11 cellular contexts compared by ENCODE assay signal in the genomic region with DNA sequence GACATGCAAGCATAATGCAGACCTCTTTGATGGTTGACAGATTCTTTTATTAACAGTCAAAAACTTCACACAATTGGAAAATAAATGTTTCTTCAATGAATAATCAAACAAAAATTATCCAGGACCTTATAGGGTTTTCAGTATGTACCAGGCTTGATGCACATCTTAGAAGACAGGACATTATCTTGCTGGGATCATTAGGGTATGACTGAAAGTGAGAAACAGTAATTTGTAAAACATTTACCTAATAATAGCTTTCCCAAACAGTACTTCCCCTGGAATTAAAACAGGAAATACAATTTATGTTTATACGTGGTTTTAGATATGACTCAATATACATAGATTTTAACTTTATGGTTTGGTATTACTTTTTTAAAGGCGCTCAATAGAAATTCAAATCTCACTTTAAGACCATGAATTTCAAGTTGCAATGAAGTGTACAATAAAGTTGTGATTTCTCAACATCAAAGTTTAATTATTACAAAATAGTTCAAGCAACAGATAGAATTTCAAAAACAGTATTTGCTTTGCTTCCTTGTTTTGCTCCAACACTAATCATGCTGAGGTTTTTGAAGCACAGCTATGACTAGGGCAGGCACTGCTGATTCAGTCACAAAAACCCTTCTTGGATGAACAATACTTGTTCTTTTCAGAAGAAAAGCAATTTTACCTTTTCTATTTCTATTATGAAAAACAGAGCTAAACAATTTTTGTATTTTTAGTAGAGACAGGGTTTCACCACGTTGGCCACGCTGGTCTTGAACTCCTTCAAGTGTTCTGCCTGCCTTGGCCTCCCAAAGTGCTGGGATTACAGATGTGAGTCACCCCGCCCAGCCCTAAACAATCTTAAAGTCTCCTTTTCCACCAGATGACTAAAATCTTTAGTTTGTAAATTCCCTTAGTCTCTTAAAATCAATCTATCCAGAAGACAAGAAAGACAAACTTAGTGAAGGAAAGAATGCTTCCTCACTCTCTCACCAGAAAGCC. TPM values are rescaled to one million over a fixed set of nuclear protein-coding genes. Genes with fewer than 3 reads are reported as not detected.
DNase-seq lines count a peak whose midpoint lies in the region; ATAC-seq and TF ChIP-seq lines count a peak whose summit lies in the region.
"Had no signal": no experiment of that assay in that cellular context is flagged by ENCODE, and none has a peak within 500 bp of the region (broad histone marks: within the 10 kb centered on the region; RNA-seq: fewer than 3 reads in every experiment).

No MANE protein-coding gene starts in this region.

- TF ChIP-seq CTCF in cardiac muscle cell (IDR thresholded peaks at IDR 0.05; ENCODE audit: low read depth, low read length), result no peak
- TF ChIP-seq CTCF in PC-9 (conservative IDR thresholded peaks at IDR 0.05), result no peak
- no peak for TF ChIP-seq CTCF in esophagus squamous epithelium (IDR thresholded peaks at IDR 0.05)
- TF ChIP-seq CTCF in uterus (IDR thresholded peaks at IDR 0.05), result no peak
- no peak for TF ChIP-seq CTCF in type B pancreatic cell (conservative IDR thresholded peaks at IDR 0.05)
- no peak for TF ChIP-seq CTCF in tibial artery (IDR thresholded peaks at IDR 0.05)

- H3K4me3 Mint-ChIP-seq in stimulated activated naive CD8-positive, alpha-beta T cell treated with anti-CD3 and anti-CD28 coated beads, Interleukin-15, Interleukin-2, amounts not matched to agents 100 ng/mL and 50 ng/mL, for 24 hours, result peak overlapping the region; percentile 12
- no peak overlapping the region for H3K4me3 Mint-ChIP-seq in type B pancreatic cell

- H3F3A ChIP-seq in PC-9 (ENCODE audit: insufficient read depth, low read depth), result 0 out of 2 replicates have a peak, but pooled peaks cover 6% of the 10 kb centered on the region

- H3K27ac ChIP-seq in cardiac muscle cell (peak overlapping the region; percentile 40), PC-9 (peak overlapping the region; percentile 26; the same call in 1 of the 2 replicates), esophagus squamous epithelium (peak overlapping the region; percentile 24 to 76 (median 59)), uterus (no peak overlapping the region), tibial artery (peak overlapping the region in 1 of 2 donors; percentile 12)

- no peaks in the 10 kb centered on the region for H3K27me3 Mint-ChIP-seq in stimulated activated naive CD8-positive, alpha-beta T cell treated with anti-CD3 and anti-CD28 coated beads, Interleukin-15, Interleukin-2, amounts not matched to agents 100 ng/mL and 50 ng/mL, for 24 hours
- H3K27me3 Mint-ChIP-seq in type B pancreatic cell, result no peaks in the 10 kb centered on the region

- POLR2A ChIA-PET in PC-9 (lab: Charles Lee; ENCODE audit: unreplicated experiment), result no interaction called here

- H3K27me3 ChIP-seq in cardiac muscle cell, result no peaks in the 10 kb centered on the region
- H3K27me3 ChIP-seq in PC-9 (ENCODE audit: insufficient read depth, low read depth), result no peaks in the 10 kb centered on the region
- no peaks in the 10 kb centered on the region for H3K27me3 ChIP-seq in esophagus squamous epithelium
- H3K27me3 ChIP-seq in uterus, result no peaks in the 10 kb centered on the region
- no peaks in the 10 kb centered on the region for H3K27me3 ChIP-seq in tibial artery
- H3K27me3 ChIP-seq: BLaER1 treated with 17β-estradiol and CSF1 and Interleukin-3, amounts not matched to agents 10 nM and 100 nM; right atrium auricular region had no signal

- WGBS in esophagus squamous epithelium, 2 donors, result 31 to 34% methylated on average over 5 of the region's 5 CpGs

- no TSS peak for BruUV-seq in PC-9 (replicated peaks; lab: Mats Ljungman, UMichigan)

- no peaks in the 10 kb centered on the region for H3K79me2 ChIP-seq in PC-9 (ENCODE audit: low read depth)

- no peak for TF ChIP-seq POLR2A in esophagus squamous epithelium (IDR thresholded peaks at IDR 0.05)
- no peak for TF ChIP-seq POLR2A in uterus (IDR thresholded peaks at IDR 0.05)

- DNase-seq in cardiac muscle cell (ENCODE audit: low read depth in 1 of 2, low spot score in 1 of 2) (no peak), left cardiac atrium (no peak), PC-9 (no peak), esophagus squamous epithelium (lab: John Stamatoyannopoulos, UW) (no peak), uterus (no peak), type B pancreatic cell (ENCODE audit: extremely low spot score, unreplicated experiment) (no peak), tibial artery (no peak)
- DNase-seq: amniotic stem cell had no signal

- peaks cover 59% of the 10 kb centered on the region for H3K36me3 Mint-ChIP-seq in stimulated activated naive CD8-positive, alpha-beta T cell treated with anti-CD3 and anti-CD28 coated beads, Interleukin-15, Interleukin-2, amounts not matched to agents 100 ng/mL and 50 ng/mL, for 24 hours (ENCODE audit: low read depth)
- H3K36me3 Mint-ChIP-seq in type B pancreatic cell, result peaks cover 10% of the 10 kb centered on the region

- H3K9me3 Mint-ChIP-seq in stimulated activated naive CD8-positive, alpha-beta T cell treated with anti-CD3 and anti-CD28 coated beads, Interleukin-15, Interleukin-2, amounts not matched to agents 100 ng/mL and 50 ng/mL, for 24 hours, result no peaks in the 10 kb centered on the region
- H3K9me3 Mint-ChIP-seq in type B pancreatic cell, result no peaks in the 10 kb centered on the region

- H2AFZ ChIP-seq in PC-9, result no peak overlapping the region

- no peaks in the 10 kb centered on the region for H3K9me2 ChIP-seq in PC-9 (ENCODE audit: insufficient read depth)

- H3K4me3 ChIP-seq in cardiac muscle cell (no peak overlapping the region), PC-9 (no peak overlapping the region), esophagus squamous epithelium (no peak overlapping the region), uterus (no peak overlapping the region), tibial artery (no peak overlapping the region)
- H3K4me3 ChIP-seq: BLaER1 treated with 17β-estradiol and CSF1 and Interleukin-3, amounts not matched to agents 10 nM and 100 nM; right atrium auricular region had no signal

- H3K4me1 ChIP-seq in cardiac muscle cell (ENCODE audit: low read depth) (no peaks in the 10 kb centered on the region), PC-9 (replicated peaks; ENCODE audit: insufficient read depth) (no peaks in the 10 kb centered on the region), esophagus squamous epithelium (peaks cover 0 to 58% (median 21%) of the 10 kb centered on the region in 3 donors), uterus (no peaks in the 10 kb centered on the region), tibial artery (no peaks in the 10 kb centered on the region)

- intact Hi-C loops in left cardiac atrium (cut with DNase I), result no loop called here
- intact Hi-C loops in PC-9 (cut with micrococcal nuclease; ENCODE audit: unreplicated experiment), result no loop called here
- intact Hi-C loops in esophagus squamous epithelium (cut with DNase I), result no loop called here
- intact Hi-C loops in uterus (cut with DNase I; ENCODE audit: low total_unique reads), result no loop called here
- intact Hi-C loops in tibial artery (cut with DNase I; ENCODE audit: low total_unique reads), result no loop called here

- H3K4me1 Mint-ChIP-seq in stimulated activated naive CD8-positive, alpha-beta T cell treated with anti-CD3 and anti-CD28 coated beads, Interleukin-15, Interleukin-2, amounts not matched to agents 100 ng/mL and 50 ng/mL, for 24 hours (ENCODE audit: low read depth), result peaks cover 34% of the 10 kb centered on the region
- peaks cover 3% of the 10 kb centered on the region for H3K4me1 Mint-ChIP-seq in type B pancreatic cell (ENCODE audit: unreplicated experiment)

- H3K4me2 ChIP-seq in PC-9, result no peak overlapping the region

- no peaks in the 10 kb centered on the region for H3K9me3 ChIP-seq in cardiac muscle cell (ENCODE audit: low read depth)
- H3K9me3 ChIP-seq in PC-9 (ENCODE audit: insufficient read depth, low read depth), result no peaks in the 10 kb centered on the region
- no peaks in the 10 kb centered on the region for H3K9me3 ChIP-seq in esophagus squamous epithelium
- H3K9me3 ChIP-seq in uterus, result no peaks in the 10 kb centered on the region
- H3K9me3 ChIP-seq in tibial artery, result no peaks in the 10 kb centered on the region
- H3K9me3 ChIP-seq: right atrium auricular region had no signal

- H3K27ac Mint-ChIP-seq in stimulated activated naive CD8-positive, alpha-beta T cell treated with anti-CD3 and anti-CD28 coated beads, Interleukin-15, Interleukin-2, amounts not matched to agents 100 ng/mL and 50 ng/mL, for 24 hours, result peak overlapping the region; percentile 84
- H3K27ac Mint-ChIP-seq in type B pancreatic cell, result no peak overlapping the region

- no peak for ATAC-seq in left cardiac atrium

- CTCF ChIA-PET in PC-9 (lab: Charles Lee), result interaction anchor here (0.6 kb wide), 1 partner anchor 42 kb away, joined by 5 read pairs; no protein-coding TSS in a partner anchor

- H3K36me3 ChIP-seq in cardiac muscle cell (peaks cover 34% of the 10 kb centered on the region), PC-9 (ENCODE audit: low read depth) (no peaks in the 10 kb centered on the region), esophagus squamous epithelium (peaks cover 0 to 65% (median 14%) of the 10 kb centered on the region in 3 donors), uterus (no peaks in the 10 kb centered on the region), tibial artery (peaks cover 45 to 70% (median 65%) of the 10 kb centered on the region in 3 donors)

- H4K20me1 ChIP-seq in PC-9 (ENCODE audit: insufficient read depth), result no peaks in the 10 kb centered on the region

RNA-seq across cellular contexts. Expression of a gene that starts 13.7 kb away (rescaled TPM):
- total RNA-seq in cardiac muscle cell (172 and 176 TPM in 2 replicates), left cardiac atrium (100 to 1,000 TPM; 527 to 576 TPM), PC-9 (2021) (49.6 and 63.3 TPM in 2 replicates), esophagus squamous epithelium (100 to 1,000 TPM; 227 to 792 (median 519) TPM), uterus (100 to 1,000 TPM in 3 of 4 donors, 10 to 100 TPM in 1; 34.1 to 305 (median 208) TPM), type B pancreatic cell (ENCODE audit: low replicate concordance) (78.1 and 100 TPM in 2 replicates)
- polyA plus RNA-seq in cardiac muscle cell, result 156 and 171 TPM in 2 replicates

RNA-seq across cellular contexts. Expression of a gene that starts 47.9 kb away (rescaled TPM):
- total RNA-seq in cardiac muscle cell (56.9 and 64.2 TPM in 2 replicates), left cardiac atrium (10 to 100 TPM; 42.1 to 57.4 TPM), PC-9 (2021) (44.7 and 46.5 TPM in 2 replicates), esophagus squamous epithelium (100 to 1,000 TPM in 1 of 4 donors, 10 to 100 TPM in 3; 45.0 to 105 (median 82.6) TPM), uterus (100 to 1,000 TPM in 2 of 4 donors, 10 to 100 TPM in 2; 33.3 to 139 (median 95.9) TPM), type B pancreatic cell (ENCODE audit: low replicate concordance) (96.9 and 108 TPM in 2 replicates)
- polyA plus RNA-seq in cardiac muscle cell, result 68.0 and 70.9 TPM in 2 replicates

Comparison
In these comparisons a context has a peak if more than half of its experiments do, and no peak if none do; other contexts are left out.
1. H3K27ac ChIP-seq: peak in cardiac muscle cell (single experiment), PC-9 (single experiment) and esophagus squamous epithelium (4 of 4); none in uterus (0 of 2).